In the genomic region with DNA sequence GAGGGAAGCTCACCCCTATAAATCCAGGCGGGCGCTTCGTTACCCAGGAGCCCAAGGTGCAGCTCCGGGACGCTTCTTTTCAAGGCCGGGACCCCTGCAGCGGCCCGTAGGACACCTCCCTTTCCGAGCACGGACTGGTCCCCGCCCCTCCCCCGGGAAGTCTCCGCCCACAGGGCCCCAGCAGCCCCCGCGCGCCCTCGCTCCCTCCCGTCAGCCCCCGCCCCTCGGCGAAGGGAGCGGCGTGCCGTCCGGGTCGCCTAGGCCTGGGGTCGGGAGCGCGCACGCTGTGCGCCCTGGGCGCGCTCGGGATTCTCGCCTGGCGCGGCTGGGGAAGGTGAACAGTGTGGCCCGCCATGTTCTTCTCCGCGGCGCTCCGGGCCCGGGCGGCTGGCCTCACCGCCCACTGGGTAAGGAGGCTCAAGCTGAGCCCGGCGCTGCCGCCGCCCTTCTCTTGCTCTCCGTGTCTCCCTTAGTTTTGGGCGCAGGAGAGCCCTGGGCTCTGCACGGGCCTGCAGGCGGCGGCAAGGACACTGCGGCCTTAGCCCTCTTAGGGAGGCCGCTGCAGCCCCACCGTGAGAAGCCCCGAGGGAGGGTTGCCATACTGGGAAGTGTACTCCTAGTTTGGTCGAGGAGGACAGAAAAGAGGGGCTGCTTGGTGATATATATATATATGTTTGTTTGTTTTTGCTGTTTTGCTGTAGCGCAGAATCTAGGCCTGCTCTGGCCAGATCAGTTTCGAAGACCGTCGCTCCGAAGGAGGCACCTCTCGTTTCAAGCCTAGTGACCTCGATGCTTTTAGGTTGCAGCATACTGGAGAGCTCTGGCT, we compare ENCODE assay signal across 8 cellular contexts. TPM values are rescaled to one million over a fixed set of nuclear protein-coding genes. Genes with fewer than 3 reads are reported as not detected.
A peak's percentile ranks its signal among the peaks of the same experiment; 100 is the strongest.
DNase-seq lines count a peak whose midpoint lies in the region; ATAC-seq, FAIRE-seq and TF ChIP-seq lines count a peak whose summit lies in the region.

A gene (plus strand): TSS at position 309 of the 826 bp plus-strand sequence. CDS start 45 bp downstream, at position 354.

- in situ Hi-C loops in HepG2 (cut with HindIII; ENCODE audit: extremely low pct_ligation_motif_present, low pct_unique_long_range_greater_than_20kb) = no loop called here

- peak within 1 kb of the TSS; percentile 75 for H3K4me2 ChIP-seq in HepG2 (ENCODE audit: low read depth, low read length)

- TF ChIP-seq EP300 in HepG2 (IDR thresholded peaks at IDR 0.05; ENCODE audit: low read depth in 2 of 2, low read length in 2 of 2) (peak in 1 of 2 experiments; percentile 23; a peak in 1 of 4 replicates), HepG2 (CRISPR knock-in tag; IDR thresholded peaks at IDR 0.05; ENCODE audit: borderline replicate concordance) (no peak)

- peak; percentile 88 to 93 for ATAC-seq in CD4-positive, CD25-positive, alpha-beta regulatory T cell (ENCODE audit: low read depth in 2 of 2)
- ATAC-seq in GM19452 (IDR thresholded peaks at IDR 0.05; ENCODE audit: unreplicated experiment) = peak; percentile 94
- peak; percentile 49 for ATAC-seq in HG03575 (IDR thresholded peaks at IDR 0.05; ENCODE audit: extremely low read depth, insufficient number of reproducible peaks, low FRiP score, unreplicated experiment)
- peak; percentile 97 for ATAC-seq in HepG2

- under 1% methylated on average over 18 of the region's 66 CpGs for WGBS in HepG2 (ENCODE audit: low lambda C conversion rate)

- no peak for TF ChIP-seq CTCF in HepG2 (CRISPR knock-in tag; IDR thresholded peaks at IDR 0.05)

- peak; percentile 69 to 77 for TF ChIP-seq POLR2A in HepG2 (IDR thresholded peaks at IDR 0.05; ENCODE audit: insufficient read depth in 1 of 2, low read depth in 2 of 2, low read length in 2 of 2)

- intact Hi-C loops in HepG2 (cut with micrococcal nuclease; ENCODE audit: unreplicated experiment) = loop anchor here (1.0 to 5.0 kb wide), 2 partner anchors 29 to 35 kb away; a partner anchor contains a TSS

- BruUV-seq in HepG2 (replicated peaks; lab: Mats Ljungman, UMichigan) = no TSS peak

- H3K4me1 Mint-ChIP-seq in CD4-positive, CD25-positive, alpha-beta regulatory T cell = peaks cover 24 to 61% (median 43%) of the 10 kb centered on the region in 4 donors

- no peaks in the 10 kb centered on the region for H3K36me3 ChIP-seq in CD4-positive, CD25-positive, alpha-beta regulatory T cell (ENCODE audit: control insufficient read depth, insufficient read depth, low read length)
- no peaks in the 10 kb centered on the region; a peak in 1 of 5 replicates for H3K36me3 ChIP-seq in HepG2 (replicated peaks in 1 of 2; ENCODE audit: control insufficient read depth in 1 of 2, insufficient read depth in 2 of 2, low read length in 2 of 2)

- no peaks in the 10 kb centered on the region for H3K27me3 Mint-ChIP-seq in CD4-positive, CD25-positive, alpha-beta regulatory T cell

- H3K9me3 ChIP-seq in CD4-positive, CD25-positive, alpha-beta regulatory T cell (ENCODE audit: control insufficient read depth in 2 of 2, low read length in 2 of 2) = no peaks in the 10 kb centered on the region
- no peaks in the 10 kb centered on the region for H3K9me3 ChIP-seq in HepG2 (ENCODE audit: low read length)

- H3K4me1 ChIP-seq in CD4-positive, CD25-positive, alpha-beta regulatory T cell (ENCODE audit: control insufficient read depth, insufficient read depth, low read length, poor library complexity, severe bottlenecking) = peaks cover 57% of the 10 kb centered on the region
- H3K4me1 ChIP-seq in HepG2 (ENCODE audit: insufficient read depth, low read length) = peaks cover 48% of the 10 kb centered on the region

- H4K20me1 ChIP-seq in HepG2 (ENCODE audit: insufficient read depth, low read length) = peaks cover 31% of the 10 kb centered on the region

- peak; percentile 51; the same call in 1 of the 2 replicates for TF ChIP-seq RAD21 in HepG2 (CRISPR knock-in tag; IDR thresholded peaks at IDR 0.05)

- H3K79me2 ChIP-seq in HepG2 (ENCODE audit: insufficient read depth, low read length) = peaks cover 50% of the 10 kb centered on the region

- H3K9ac ChIP-seq in HepG2 (ENCODE audit: insufficient read depth, low read depth, low read length) = peak within 1 kb of the TSS; percentile 96

- H3K27ac ChIP-seq in CD4-positive, CD25-positive, alpha-beta regulatory T cell (ENCODE audit: insufficient read depth, low read length, poor library complexity, severe bottlenecking) = peak within 1 kb of the TSS; percentile 90
- H3K27ac ChIP-seq in HepG2 (ENCODE audit: extremely low read length, insufficient read depth, low read length) = peak within 1 kb of the TSS; percentile 92

- H3K36me3 Mint-ChIP-seq in CD4-positive, CD25-positive, alpha-beta regulatory T cell = peaks cover 21% of the 10 kb centered on the region

- H3K4me3 Mint-ChIP-seq in CD4-positive, CD25-positive, alpha-beta regulatory T cell = peak within 1 kb of the TSS; percentile 90 to 97 (median 95)

- H3K27me3 ChIP-seq in CD4-positive, CD25-positive, alpha-beta regulatory T cell (ENCODE audit: control insufficient read depth, insufficient read depth, low read length) = no peaks in the 10 kb centered on the region
- no peaks in the 10 kb centered on the region; a peak in 1 of 5 replicates for H3K27me3 ChIP-seq in HepG2 (ENCODE audit: control insufficient read depth in 1 of 2, insufficient read depth in 2 of 2, low read length in 2 of 2)

- no peaks in the 10 kb centered on the region for H3K9me3 Mint-ChIP-seq in CD4-positive, CD25-positive, alpha-beta regulatory T cell

- no peak within 1 kb of the TSS for H2AFZ ChIP-seq in HepG2 (ENCODE audit: low read length)

- peak within 1 kb of the TSS; percentile 92 to 97 (median 94) for H3K27ac Mint-ChIP-seq in CD4-positive, CD25-positive, alpha-beta regulatory T cell

- CTCF ChIA-PET in HepG2 (lab: Yijun Ruan, JAX; ENCODE audit: low intra/inter-chr PET ratio, low total read pairs) = interaction anchor here (2.2 kb wide), 1 partner anchor 29 kb away, joined by 5 read pairs; no protein-coding TSS in a partner anchor

- POLR2A ChIA-PET in HepG2 (lab: Yijun Ruan, JAX) = interaction anchor here (0.8 to 5.7 kb wide), 15 partner anchors 9 to 232 kb away, joined by 3 to 71 read pairs (median 5); a partner anchor contains a TSS

- peak; percentile 94 to 98 (median 96) for DNase-seq in CD4-positive, CD25-positive, alpha-beta regulatory T cell
- DNase-seq in NCI-H82 (lab: John Stamatoyannopoulos, UW) (peak; percentile 96), dermis blood vessel endothelial cell (peak; percentile 98), HepG2 (ENCODE audit: low spot score) (peak; percentile 87)
- DNase-seq in activated CD4-positive, alpha-beta T cell treated with anti-CD3 and anti-CD28 coated beads, Interleukin-2, amount 50 U/mL, for 48 hours = peak; percentile 97 to 98
- peak; percentile 96 to 98 for DNase-seq in stimulated activated CD4-positive, alpha-beta T cell treated with anti-CD3 and anti-CD28 coated beads, Interleukin-2, amount 100 ng/mL, for 48 hours

- H3K4me3 ChIP-seq in CD4-positive, CD25-positive, alpha-beta regulatory T cell (ENCODE audit: low read depth, low read length) = peak within 1 kb of the TSS; percentile 98
- H3K4me3 ChIP-seq in HepG2 (replicated peaks in 1 of 3; ENCODE audit: insufficient read depth in 1 of 3, low read depth in 2 of 3, low read length in 3 of 3) = peak within 1 kb of the TSS; percentile 68 to 89 (median 78)

- FAIRE-seq in HepG2 (lab: Jason Lieb, UNC) = no peak

TF ChIP-seq in HepG2, 621 proteins besides CTCF, POLR2A, EP300 and RAD21 (continues in another document):
- TF ChIP-seq, protein P1, sequence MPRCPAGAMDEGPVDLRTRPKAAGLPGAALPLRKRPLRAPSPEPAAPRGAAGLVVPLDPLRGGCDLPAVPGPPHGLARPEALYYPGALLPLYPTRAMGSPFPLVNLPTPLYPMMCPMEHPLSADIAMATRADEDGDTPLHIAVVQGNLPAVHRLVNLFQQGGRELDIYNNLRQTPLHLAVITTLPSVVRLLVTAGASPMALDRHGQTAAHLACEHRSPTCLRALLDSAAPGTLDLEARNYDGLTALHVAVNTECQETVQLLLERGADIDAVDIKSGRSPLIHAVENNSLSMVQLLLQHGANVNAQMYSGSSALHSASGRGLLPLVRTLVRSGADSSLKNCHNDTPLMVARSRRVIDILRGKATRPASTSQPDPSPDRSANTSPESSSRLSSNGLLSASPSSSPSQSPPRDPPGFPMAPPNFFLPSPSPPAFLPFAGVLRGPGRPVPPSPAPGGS (CRISPR knock-in tag; IDR thresholded peaks at IDR 0.05) = peak; percentile 87; the same call in 1 of the 2 replicates

RNA-seq across cellular contexts. Expression of the gene that starts here (rescaled TPM):
- 207 TPM for total RNA-seq in CD4-positive, CD25-positive, alpha-beta regulatory T cell
- polyA plus RNA-seq in CD4-positive, CD25-positive, alpha-beta regulatory T cell = 100 to 1,000 TPM; 221 to 282 (median 255) TPM
- total RNA-seq in dermis blood vessel endothelial cell = 93.9 and 170 TPM in 2 replicates
- total RNA-seq in HepG2 (2016; rRNA removed; fragmentation: Illumina TruSeq; extraction: Trizol) = 299 and 369 TPM in 2 replicates
- 264 and 285 TPM in 2 replicates for total RNA-seq in HepG2 (2016; cell fraction: cytosol; rRNA removed; fragmentation: Illumina TruSeq; extraction: Trizol; ENCODE audit: low read depth)
- total RNA-seq in HepG2 (2016; cell fraction: insoluble cytoplasmic fraction; rRNA removed; fragmentation: Illumina TruSeq; extraction: Trizol) = 309 and 377 TPM in 2 replicates
- total RNA-seq in HepG2 (2016; cell fraction: membrane; rRNA removed; fragmentation: Illumina TruSeq; extraction: Trizol) = 307 and 313 TPM in 2 replicates
- total RNA-seq in HepG2 (2016; cell fraction: nucleus; rRNA removed; fragmentation: Illumina TruSeq; extraction: Trizol) = 175 and 186 TPM in 2 replicates
- polyA plus RNA-seq in HepG2 (2011; rRNA removed) = 179 and 216 TPM in 2 replicates
- 94.3 and 126 TPM in 2 replicates for polyA plus RNA-seq in HepG2 (2011; cell fraction: cytosol; rRNA removed)
- polyA plus RNA-seq in HepG2 (2011; cell fraction: nucleus; rRNA removed) = 54.4 and 62.6 TPM in 2 replicates
- 148 and 182 TPM in 2 replicates for polyA plus RNA-seq in HepG2 (2012)
- 325 and 381 TPM in 2 replicates for polyA plus RNA-seq in HepG2 (2016; cell fraction: cytosol; fragmentation: Illumina TruSeq; extraction: Trizol; ENCODE audit: low read depth)
- 331 and 354 TPM in 2 replicates for polyA plus RNA-seq in HepG2 (2016; cell fraction: insoluble cytoplasmic fraction; fragmentation: Illumina TruSeq; extraction: Trizol; ENCODE audit: low read depth)
- polyA plus RNA-seq in HepG2 (2016; cell fraction: membrane; fragmentation: Illumina TruSeq; extraction: Trizol; ENCODE audit: low read depth) = 233 and 259 TPM in 2 replicates
- 182 and 183 TPM in 2 replicates for polyA plus RNA-seq in HepG2 (2016; cell fraction: nucleus; fragmentation: Illumina TruSeq; extraction: Trizol; ENCODE audit: insufficient read depth, low read depth)
- polyA minus RNA-seq in HepG2 (2011; rRNA and poly(A)+ RNA removed; ENCODE audit: low replicate concordance) = 35.8 and 38.7 TPM in 2 replicates
- 26.0 and 35.7 TPM in 2 replicates for polyA minus RNA-seq in HepG2 (2011; cell fraction: cytosol; rRNA and poly(A)+ RNA removed)
- polyA minus RNA-seq in HepG2 (2011; cell fraction: nucleus; rRNA and poly(A)+ RNA removed) = 279 and 305 TPM in 2 replicates

Comparison
In these comparisons a context has a peak if more than half of its experiments do, and no peak if none do; other contexts are left out.
1. Peak in every context shown above with its lines: DNase-seq, ATAC-seq, H3K4me3 ChIP-seq and H3K27ac ChIP-seq.